7 cellular contexts compared by ENCODE assay signal in genomic region chr3:36891097-36891496, GRCh38. TPM values are rescaled to one million over a fixed set of nuclear protein-coding genes. Genes with fewer than 3 reads are reported as not detected.
A peak's percentile ranks its signal among the peaks of the same experiment; 100 is the strongest.
DNase-seq lines count a peak whose midpoint lies in the region; ATAC-seq and TF ChIP-seq lines count a peak whose summit lies in the region.
"Not testable (repeated sequence)": the region's sequence is repeated elsewhere in the genome, so short reads cannot be mapped to it uniquely, and the experiment has no call there.

No MANE protein-coding gene starts in this region.

- not testable (repeated sequence) for H4K20me1 ChIP-seq in Karpas-422 (ENCODE audit: insufficient read depth, low read depth, low read length)

- not testable (repeated sequence) for H2BK120ac ChIP-seq in mesendoderm (ENCODE audit: low read depth, low read length)

- H2BK15ac ChIP-seq in mesendoderm (replicated peaks; ENCODE audit: low read depth) = not testable (repeated sequence)

- peak overlapping the region; percentile 43 for H3K4ac ChIP-seq in mesendoderm (ENCODE audit: low read depth, low read length)

- CTCF ChIA-PET in CD8-positive, alpha-beta T cell (lab: Charles Lee) = not testable (repeated sequence)
- CTCF ChIA-PET in activated B cell treated with CpG ODN at 0.5 μM for 24 hours (lab: Charles Lee) = interaction anchor here (1.3 to 4.7 kb wide), 6 partner anchors 10 to 67 kb away, joined by 4 to 36 read pairs (median 9); partner anchors contain the start of gene TRANK1

- peak overlapping the region; percentile 56 for H3K18ac ChIP-seq in mesendoderm (ENCODE audit: low read length)

- POLR2A ChIA-PET in CD8-positive, alpha-beta T cell (lab: Charles Lee) = interaction anchor here (2.1 to 2.4 kb wide), 2 partner anchors 15 to 17 kb away, joined by 10 to 11 read pairs; no protein-coding TSS in a partner anchor
- POLR2A ChIA-PET in activated B cell treated with CpG ODN at 0.5 μM for 24 hours (lab: Charles Lee) = interaction anchor here (1.2 to 9.6 kb wide), 12 partner anchors 13 to 102 kb away, joined by 4 to 185 read pairs (median 17); partner anchors contain the start of genes EPM2AIP1, MLH1 and TRANK1

- H3K79me1 ChIP-seq in mesendoderm (ENCODE audit: low read length) = not testable (repeated sequence)

- H3K9me3 ChIP-seq in CD8-positive, alpha-beta T cell (ENCODE audit: low read length); Karpas-422 (ENCODE audit: low read length): not testable (repeated sequence)

- not testable (repeated sequence) for H4K5ac ChIP-seq in mesendoderm (ENCODE audit: low read length)

- not testable (repeated sequence) for H4K8ac ChIP-seq in mesendoderm (ENCODE audit: low read depth, low read length)

- H3K36me3 ChIP-seq in CD8-positive, alpha-beta T cell (ENCODE audit: insufficient read depth, low read length) = peaks cover 49% of the 10 kb centered on the region
- peaks cover 70% of the 10 kb centered on the region for H3K36me3 ChIP-seq in Karpas-422 (ENCODE audit: insufficient read depth, low read length)
- not testable (repeated sequence) for H3K36me3 ChIP-seq in mesendoderm (ENCODE audit: control insufficient read depth, insufficient read depth, low read length)

- H3K4me3 ChIP-seq in CD8-positive, alpha-beta T cell (ENCODE audit: low read depth, low read length); mesendoderm (ENCODE audit: low read length): not testable (repeated sequence)
- peak overlapping the region; percentile 51 for H3K4me3 ChIP-seq in Karpas-422 (ENCODE audit: low read length)

- WGBS in mesendoderm (ENCODE audit: extremely low coverage, insufficient coverage, low lambda C conversion rate) = no CpG with 5 or more reads among the region's 7 CpGs

- peaks cover 51% of the 10 kb centered on the region for H3K4me1 Mint-ChIP-seq in CD8-positive, alpha-beta T cell (ENCODE audit: low read depth)
- H3K4me1 Mint-ChIP-seq in activated B cell treated with CpG ODN at 0.5 μM for 24 hours = peaks cover 79% of the 10 kb centered on the region
- H3K4me1 Mint-ChIP-seq in effector memory CD8-positive, alpha-beta T cell (ENCODE audit: low read depth in 2 of 2) = peaks cover 24 to 34% of the 10 kb centered on the region in 2 donors
- H3K4me1 Mint-ChIP-seq in stimulated activated effector memory CD8-positive, alpha-beta T cell treated with anti-CD3 and anti-CD28 coated beads, Interleukin-12 subunit alpha, Interleukin-12 subunit beta, amount 100 ng/mL, for 72 hours = peaks cover 35% of the 10 kb centered on the region

- not testable (repeated sequence) for H3K27me3 ChIP-seq in CD8-positive, alpha-beta T cell (ENCODE audit: insufficient read depth, low read length); Karpas-422 (ENCODE audit: low read length); mesendoderm (ENCODE audit: insufficient read depth, low read length, poor library complexity)

- H3K27ac ChIP-seq in CD8-positive, alpha-beta T cell (ENCODE audit: low read depth, low read length) = not testable (repeated sequence)
- H3K27ac ChIP-seq in Karpas-422 (ENCODE audit: low read length) (peak overlapping the region; percentile 97), mesendoderm (ENCODE audit: low read depth, low read length) (peak overlapping the region; percentile 62)

- H3K4me1 ChIP-seq in CD8-positive, alpha-beta T cell (ENCODE audit: insufficient read depth, low read length) = peaks cover 36% of the 10 kb centered on the region
- H3K4me1 ChIP-seq in Karpas-422 (ENCODE audit: low read length) (peaks cover 65% of the 10 kb centered on the region), mesendoderm (ENCODE audit: control insufficient read depth, low read depth, low read length) (peaks cover 17% of the 10 kb centered on the region)

- intact Hi-C loops in CD8-positive, alpha-beta T cell (cut with DNase I, micrococcal nuclease) = loop anchor here in 1 of 2 experiments (5.0 kb wide), 1 partner anchor 101 kb away; the partner anchor contains the start of genes EPM2AIP1 and MLH1
- intact Hi-C loops in activated B cell treated with CpG ODN at 0.5 μM for 24 hours (cut with micrococcal nuclease) = loop anchor here (1.0 kb wide), 7 partner anchors 9 to 102 kb away; partner anchors contain the start of genes EPM2AIP1 and MLH1

- H3K9ac ChIP-seq in Karpas-422 (ENCODE audit: low read length) (peak overlapping the region; percentile 65), mesendoderm (ENCODE audit: low read length) (peak overlapping the region; percentile 9)

- peak overlapping the region; percentile 56 for H2BK5ac ChIP-seq in mesendoderm (ENCODE audit: low read length)

- H3K9me3 Mint-ChIP-seq in CD8-positive, alpha-beta T cell; activated B cell treated with CpG ODN at 0.5 μM for 24 hours; effector memory CD8-positive, alpha-beta T cell; stimulated activated effector memory CD8-positive, alpha-beta T cell treated with anti-CD3 and anti-CD28 coated beads, Interleukin-12 subunit alpha, Interleukin-12 subunit beta, amount 100 ng/mL, for 72 hours: not testable (repeated sequence)

- not testable (repeated sequence) for H3K4me3 Mint-ChIP-seq in CD8-positive, alpha-beta T cell; effector memory CD8-positive, alpha-beta T cell; stimulated activated effector memory CD8-positive, alpha-beta T cell treated with anti-CD3 and anti-CD28 coated beads, Interleukin-12 subunit alpha, Interleukin-12 subunit beta, amount 100 ng/mL, for 72 hours
- peak overlapping the region; percentile 81 for H3K4me3 Mint-ChIP-seq in activated B cell treated with CpG ODN at 0.5 μM for 24 hours

- H2AK5ac ChIP-seq in mesendoderm (ENCODE audit: low read length) = peak overlapping the region; percentile 62

- not testable (repeated sequence) for DNase-seq in CD8-positive, alpha-beta T cell; Karpas-422; activated B cell treated with CpG ODN at 0.5 μM for 24 hours; effector memory CD8-positive, alpha-beta T cell; mesendoderm; stimulated activated effector memory CD8-positive, alpha-beta T cell treated with anti-CD3 and anti-CD28 coated beads, Interleukin-12 subunit alpha, Interleukin-12 subunit beta, amount 100 ng/mL, for 72 hours (ENCODE audit: low spot score in 2 of 2)

- not testable (repeated sequence) for H3K27me3 Mint-ChIP-seq in CD8-positive, alpha-beta T cell (ENCODE audit: low read depth); activated B cell treated with CpG ODN at 0.5 μM for 24 hours; effector memory CD8-positive, alpha-beta T cell

- peaks cover 35% of the 10 kb centered on the region for H3K79me2 ChIP-seq in Karpas-422 (ENCODE audit: low read length)
- H3K79me2 ChIP-seq in mesendoderm (ENCODE audit: control insufficient read depth, insufficient read depth, low read length) = not testable (repeated sequence)

- TF ChIP-seq CTCF in CD8-positive, alpha-beta T cell (IDR thresholded peaks at IDR 0.05); activated B cell treated with CpG ODN at 0.5 μM for 24 hours (IDR thresholded peaks at IDR 0.05): not testable (repeated sequence)

- not testable (repeated sequence) for H3K9me2 ChIP-seq in Karpas-422 (replicated peaks; ENCODE audit: insufficient read depth, low read length)

- H3K23ac ChIP-seq in mesendoderm (ENCODE audit: low read length) = not testable (repeated sequence)

- peak overlapping the region; percentile 52 for H3K27ac Mint-ChIP-seq in CD8-positive, alpha-beta T cell
- peak overlapping the region; percentile 97 for H3K27ac Mint-ChIP-seq in activated B cell treated with CpG ODN at 0.5 μM for 24 hours
- H3K27ac Mint-ChIP-seq in effector memory CD8-positive, alpha-beta T cell = peak overlapping the region; percentile 20 to 95
- peak overlapping the region; percentile 57 for H3K27ac Mint-ChIP-seq in stimulated activated effector memory CD8-positive, alpha-beta T cell treated with anti-CD3 and anti-CD28 coated beads, Interleukin-12 subunit alpha, Interleukin-12 subunit beta, amount 100 ng/mL, for 72 hours

- H2AFZ ChIP-seq in Karpas-422 (ENCODE audit: low read length) = not testable (repeated sequence)

- peaks cover 97% of the 10 kb centered on the region for H3K36me3 Mint-ChIP-seq in CD8-positive, alpha-beta T cell
- peaks cover 88% of the 10 kb centered on the region for H3K36me3 Mint-ChIP-seq in activated B cell treated with CpG ODN at 0.5 μM for 24 hours (ENCODE audit: low read depth)
- H3K36me3 Mint-ChIP-seq in effector memory CD8-positive, alpha-beta T cell (ENCODE audit: insufficient read depth) = peaks cover 88% of the 10 kb centered on the region
- H3K36me3 Mint-ChIP-seq in stimulated activated effector memory CD8-positive, alpha-beta T cell treated with anti-CD3 and anti-CD28 coated beads, Interleukin-12 subunit alpha, Interleukin-12 subunit beta, amount 100 ng/mL, for 72 hours = peaks cover 33% of the 10 kb centered on the region

- H3K56ac ChIP-seq in mesendoderm (ENCODE audit: low read length) = peak overlapping the region; percentile 76

- not testable (repeated sequence) for ATAC-seq in CD8-positive, alpha-beta T cell; effector memory CD8-positive, alpha-beta T cell (replicated peaks); stimulated activated effector memory CD8-positive, alpha-beta T cell treated with anti-CD3 and anti-CD28 coated beads, Interleukin-12 subunit alpha, Interleukin-12 subunit beta, amount 100 ng/mL, for 72 hours
- ATAC-seq in HG02571 (IDR thresholded peaks at IDR 0.05; ENCODE audit: unreplicated experiment) = peak; percentile 1
- peak; percentile 24 for ATAC-seq in activated B cell treated with CpG ODN at 0.5 μM for 24 hours (ENCODE audit: low read depth)

- H3K4me2 ChIP-seq in Karpas-422 (ENCODE audit: low read depth, low read length, poor library complexity, severe bottlenecking) = peak overlapping the region; percentile 84
- H3K4me2 ChIP-seq in mesendoderm (ENCODE audit: low read length) = not testable (repeated sequence)

RNA-seq across cellular contexts. Expression of gene TRANK1, which starts 53.8 kb away (rescaled TPM):
- total RNA-seq in CD8-positive, alpha-beta T cell = 10 to 100 TPM; 34.9 to 36.4 TPM
- 83.4 and 123 TPM in 2 replicates for total RNA-seq in Karpas-422 (2014; rRNA removed; shearing (Covaris generic); ENCODE audit: low replicate concordance)
- 109 and 135 TPM in 2 replicates for total RNA-seq in activated B cell treated with CpG ODN at 0.5 μM for 24 hours
- 1.0 TPM for polyA plus RNA-seq in mesendoderm (2013, experiment 1 of 2)
- polyA plus RNA-seq in mesendoderm (2013, experiment 2 of 2) = 1.1 TPM
